8 cellular contexts compared by ENCODE assay signal in the genomic region with DNA sequence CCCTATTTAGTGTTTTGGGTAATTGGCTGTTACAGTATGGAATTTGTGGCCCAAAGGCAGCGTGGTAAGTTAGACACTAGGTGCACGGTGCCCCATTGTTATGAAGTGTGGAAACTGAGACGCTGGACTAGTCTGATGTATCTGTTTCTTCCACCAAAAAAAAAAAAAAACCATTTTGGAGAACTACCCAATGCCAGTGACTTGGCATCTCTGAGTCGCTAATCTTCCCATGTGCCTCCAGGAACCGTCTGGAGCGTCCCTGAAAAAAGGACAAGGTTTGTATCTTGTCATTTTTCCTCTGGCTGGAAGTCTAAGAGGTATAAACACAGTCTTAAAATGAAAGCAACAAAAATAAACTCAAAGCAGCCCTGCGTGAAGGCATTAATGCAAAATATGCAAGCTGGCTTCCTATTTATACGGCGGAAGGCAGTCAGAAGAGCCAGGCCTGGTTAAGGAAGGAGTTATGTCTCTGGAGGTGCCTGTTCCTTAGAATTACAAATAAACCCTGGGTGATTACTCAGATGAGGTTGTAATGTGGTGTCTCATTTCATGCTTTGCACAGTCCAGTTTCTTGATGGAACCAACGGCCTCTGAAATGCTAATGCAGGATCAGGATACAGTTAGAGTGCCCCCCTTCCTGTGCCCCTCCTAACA. TPM values are rescaled to one million over a fixed set of nuclear protein-coding genes. Genes with fewer than 3 reads are reported as not detected.
DNase-seq lines count a peak whose midpoint lies in the region; ATAC-seq, FAIRE-seq and TF ChIP-seq lines count a peak whose summit lies in the region.

No MANE protein-coding gene starts in this region.

- H3K36me3 ChIP-seq in astrocyte (ENCODE audit: insufficient read depth, low read length), result peaks cover 3% of the 10 kb centered on the region
- H3K36me3 ChIP-seq in BE2C, result peaks cover 9% of the 10 kb centered on the region

- peak overlapping the region; percentile 97 for H3K27ac Mint-ChIP-seq in HFFc6
- peak overlapping the region; percentile 99 for H3K27ac Mint-ChIP-seq in astrocyte (ENCODE audit: unreplicated experiment)

- no peaks in the 10 kb centered on the region for H3K9me3 Mint-ChIP-seq in HFFc6
- H3K9me3 Mint-ChIP-seq in astrocyte (ENCODE audit: unreplicated experiment), result no peaks in the 10 kb centered on the region

- no peak for ATAC-seq in HG03159 (IDR thresholded peaks at IDR 0.05; ENCODE audit: unreplicated experiment)

- no peak overlapping the region for H2AFZ ChIP-seq in astrocyte (ENCODE audit: low read depth, low read length)

- TF ChIP-seq CTCF in HFFc6 (IDR thresholded peaks at IDR 0.05) (no peak), astrocyte (IDR thresholded peaks at IDR 0.05; ENCODE audit: insufficient read depth, low read depth, low read length) (no peak), BE2C (IDR thresholded peaks at IDR 0.05; ENCODE audit: low read depth, low read length) (no peak)

- H3K36me3 Mint-ChIP-seq in HFFc6 (ENCODE audit: low read depth) (peaks cover 46% of the 10 kb centered on the region), astrocyte (ENCODE audit: low read depth, unreplicated experiment) (peaks cover 19% of the 10 kb centered on the region)

- peak overlapping the region; percentile 77 for H3K9ac ChIP-seq in astrocyte (ENCODE audit: low read length)

- H3K79me2 ChIP-seq in astrocyte (ENCODE audit: insufficient read depth, low read length), result peaks cover 99% of the 10 kb centered on the region

- H3K4me1 ChIP-seq in astrocyte (ENCODE audit: insufficient read depth, low read length), result peaks cover 84% of the 10 kb centered on the region
- peaks cover 5% of the 10 kb centered on the region for H3K4me1 ChIP-seq in BE2C

- H3K9me3 ChIP-seq in astrocyte (ENCODE audit: insufficient read depth, low read depth, low read length) (no peaks in the 10 kb centered on the region), BE2C (no peaks in the 10 kb centered on the region)

- FAIRE-seq in astrocyte (lab: Jason Lieb, UNC), result no peak

- peak overlapping the region; percentile 70 for H3K4me2 ChIP-seq in astrocyte (ENCODE audit: low read length)

- peaks cover 89% of the 10 kb centered on the region for H4K20me1 ChIP-seq in astrocyte (ENCODE audit: insufficient read depth, low read length)

- H3K4me3 ChIP-seq in astrocyte (ENCODE audit: insufficient read depth, low read depth, low read length) (peak overlapping the region; percentile 11), BE2C (ENCODE audit: low read depth, low read length) (no peak overlapping the region)

- H3K4me1 Mint-ChIP-seq in HFFc6 (ENCODE audit: low read depth) (peaks cover 92% of the 10 kb centered on the region), astrocyte (ENCODE audit: low read depth, unreplicated experiment) (peaks cover 87% of the 10 kb centered on the region)

- DNase-seq in HFFc6, result peak; percentile 85
- DNase-seq in astrocyte (ENCODE audit: low read depth), result peak; percentile 86
- peak; percentile 69 for DNase-seq in kidney glomerular epithelial cell (lab: John Stamatoyannopoulos, UW)
- peak; percentile 61 for DNase-seq in stromal cell of bone marrow (ENCODE audit: low read depth)
- no peak for DNase-seq in BE2C
- no peak for DNase-seq in amygdala (lab: John Stamatoyannopoulos, UW)
- DNase-seq in NCI-H2227 (lab: John Stamatoyannopoulos, UW; ENCODE audit: unreplicated experiment), result no peak

- H3K4me3 Mint-ChIP-seq in HFFc6 (peak overlapping the region; percentile 82), astrocyte (ENCODE audit: unreplicated experiment) (peak overlapping the region; percentile 67)

- peak overlapping the region; percentile 86 for H3K27ac ChIP-seq in astrocyte (ENCODE audit: low read depth, low read length)

- H3K27me3 ChIP-seq in astrocyte (ENCODE audit: insufficient read depth, low read length), result no peaks in the 10 kb centered on the region
- H3K27me3 ChIP-seq in BE2C, result no peaks in the 10 kb centered on the region

- H3K27me3 Mint-ChIP-seq in HFFc6 (ENCODE audit: insufficient read depth) (peaks cover 14% of the 10 kb centered on the region), astrocyte (ENCODE audit: low read depth, unreplicated experiment) (no peaks in the 10 kb centered on the region)

RNA-seq across cellular contexts. Expression of gene ACTN4, which starts 20.2 kb away (rescaled TPM):
- 1,000 to 10,000 TPM in 5 of 6 experiments, 100 to 1,000 TPM in 1; 972 to 1,299 (median 1,250) TPM for total RNA-seq in HFFc6 (2021; fragmentation: NEBNext Ultra II Directional; extraction: Animal tissue kit (Norgen Biotek cat#: 25700))
- total RNA-seq in astrocyte, result 805 and 879 TPM in 2 replicates
- 179 TPM for polyA plus RNA-seq in BE2C (2012; ENCODE audit: insufficient read depth, insufficient read length, low read depth)

RNA-seq across cellular contexts. Expression of gene EIF3K, which starts 48.7 kb away (rescaled TPM):
- 100 to 1,000 TPM; 227 to 241 (median 238) TPM for total RNA-seq in HFFc6 (2021; fragmentation: NEBNext Ultra II Directional; extraction: Animal tissue kit (Norgen Biotek cat#: 25700))
- 222 and 229 TPM in 2 replicates for total RNA-seq in astrocyte
- polyA plus RNA-seq in BE2C (2012; ENCODE audit: insufficient read depth, insufficient read length, low read depth), result 581 TPM

RNA-seq across cellular contexts. Expression of gene MAP4K1, which starts 49.9 kb away (rescaled TPM):
- under 1 TPM in 3 of 6 experiments, not detected in 3; 0.27 to 0.74 (median 0.28) TPM for total RNA-seq in HFFc6 (2021; fragmentation: NEBNext Ultra II Directional; extraction: Animal tissue kit (Norgen Biotek cat#: 25700))
- 0.87 and 1.7 TPM in 2 replicates for total RNA-seq in astrocyte
- 10.0 TPM for polyA plus RNA-seq in BE2C (2012; ENCODE audit: insufficient read depth, insufficient read length, low read depth)

Comparison
In these comparisons a context has a peak if more than half of its experiments do, and no peak if none do; other contexts are left out.
1. DNase-seq: peak in HFFc6 (single experiment), astrocyte (single experiment), kidney glomerular epithelial cell (single experiment) and stromal cell of bone marrow (single experiment); none in BE2C (single experiment), amygdala (0 of 56) and NCI-H2227 (single experiment).